21 cellular contexts compared by ENCODE assay signal in genomic region chr12:75767957-75768356, GRCh38.
DNase-seq lines count a peak whose midpoint lies in the region; ATAC-seq, FAIRE-seq and TF ChIP-seq lines count a peak whose summit lies in the region.
"Had no signal": no experiment of that assay in that cellular context is flagged by ENCODE, and none has a peak within 500 bp of the region (broad histone marks: within the 10 kb centered on the region; RNA-seq: fewer than 3 reads in every experiment).

No MANE protein-coding gene starts in this region.

- no peak overlapping the region for H2BK15ac ChIP-seq in mesenchymal stem cell (ENCODE audit: low read depth, poor library complexity, severe bottlenecking)

- no peak overlapping the region for H3K18ac ChIP-seq in mesenchymal stem cell (ENCODE audit: low read depth in 1 of 2, low read length in 2 of 2)

- H3K4me1 Mint-ChIP-seq in WTC11 = peaks cover 53% of the 10 kb centered on the region

- no peak overlapping the region for H4K91ac ChIP-seq in mesenchymal stem cell (ENCODE audit: low read length)

- TF ChIP-seq CTCF in A549 (IDR thresholded peaks at IDR 0.05) = no peak
- no peak for TF ChIP-seq CTCF in WTC11 (IDR thresholded peaks at IDR 0.05)

- no peaks in the 10 kb centered on the region for H3K9me3 ChIP-seq in A549
- H3K9me3 ChIP-seq in mesenchymal stem cell (ENCODE audit: control insufficient read depth, low read length) = no peaks in the 10 kb centered on the region
- H3K9me3 ChIP-seq: BLaER1 treated with 17β-estradiol and CSF1 and Interleukin-3, amounts not matched to agents 10 nM and 100 nM; HAP-1 had no signal

- TF ChIP-seq RAD21 in A549 (conservative IDR thresholded peaks at IDR 0.05 in 1 of 2, IDR thresholded peaks at IDR 0.05 in 1 of 2) = no peak

- CTCF ChIA-PET in A549 (lab: Yijun Ruan, JAX) (interaction anchor here (0.7 to 1.2 kb wide), 3 partner anchors 60 to 241 kb away, joined by 3 read pairs; no protein-coding TSS in a partner anchor), WTC11 (lab: Charles Lee) (no interaction called here)

- no peak for DNase-seq in A549 (ENCODE audit: low read depth in 1 of 2, low spot score in 1 of 2)
- peak; percentile 29 for DNase-seq in H7
- DNase-seq in WTC11 (ENCODE audit: low spot score) = no peak
- DNase-seq in mesenchymal stem cell = no peak
- DNase-seq in MV-4-11 (lab: John Stamatoyannopoulos, UW) = no peak
- no peak for DNase-seq in nucleus accumbens (lab: John Stamatoyannopoulos, UW)
- DNase-seq in hepatic stellate cell (ENCODE audit: low spot score) = no peak
- DNase-seq: 8988T; CD8-positive, alpha-beta T cell; DMS 273 treated with DMSO at 0.1 percent for 48 hours; DND-41; EL; GOT3; KG1 had no signal

- no peak overlapping the region for H3K4me3 ChIP-seq in A549
- H3K4me3 ChIP-seq in H7 (ENCODE audit: insufficient read depth, low read depth, low read length) = no peak overlapping the region
- H3K4me3 ChIP-seq in mesenchymal stem cell (ENCODE audit: insufficient read depth in 1 of 2, low read depth in 1 of 2, low read length in 2 of 2) = no peak overlapping the region
- H3K4me3 ChIP-seq: BLaER1 treated with 17β-estradiol and CSF1 and Interleukin-3, amounts not matched to agents 10 nM and 100 nM; HAP-1 had no signal

- no peak overlapping the region for H2BK5ac ChIP-seq in mesenchymal stem cell (ENCODE audit: low read depth, low read length, poor library complexity, severe bottlenecking)

- H3K23ac ChIP-seq in mesenchymal stem cell (ENCODE audit: low read length in 2 of 2) = no peak overlapping the region

- no peak for FAIRE-seq in A549 (lab: Jason Lieb, UNC)
- FAIRE-seq: GM12891, GM19239, HTR-8/SVneo had no signal

- peaks cover 2% of the 10 kb centered on the region for H3K79me1 ChIP-seq in mesenchymal stem cell (replicated peaks; ENCODE audit: low read length, poor library complexity, severe bottlenecking)

- H3K9me3 Mint-ChIP-seq in WTC11 = no peaks in the 10 kb centered on the region
- H3K9me3 Mint-ChIP-seq: CD8-positive, alpha-beta T cell had no signal

- no peak for TF ChIP-seq EP300 in A549 (IDR thresholded peaks at IDR 0.05)

- H3K36me3 ChIP-seq in H7 (replicated peaks; ENCODE audit: control insufficient read depth, insufficient read depth, low read length) = no peaks in the 10 kb centered on the region
- no peaks in the 10 kb centered on the region for H3K36me3 ChIP-seq in mesenchymal stem cell (ENCODE audit: control insufficient read depth in 1 of 2, insufficient read depth in 2 of 2, low read depth in 1 of 2, low read length in 2 of 2)
- H3K36me3 ChIP-seq: BLaER1 treated with 17β-estradiol and CSF1 and Interleukin-3, amounts not matched to agents 10 nM and 100 nM; HAP-1 had no signal

- no peaks in the 10 kb centered on the region for H3K27me3 Mint-ChIP-seq in WTC11 (ENCODE audit: low read depth)

- peak overlapping the region; percentile 26 for H2AK5ac ChIP-seq in mesenchymal stem cell (ENCODE audit: low read length, severe bottlenecking)

- H3K27me3 ChIP-seq in H7 (ENCODE audit: control insufficient read depth, insufficient read depth, low read length) (no peaks in the 10 kb centered on the region), mesenchymal stem cell (ENCODE audit: control insufficient read depth in 1 of 2, insufficient read depth in 1 of 2, low read length in 2 of 2) (no peaks in the 10 kb centered on the region)
- H3K27me3 ChIP-seq: BLaER1 treated with 17β-estradiol and CSF1 and Interleukin-3, amounts not matched to agents 10 nM and 100 nM had no signal

- H3K4ac ChIP-seq in mesenchymal stem cell (ENCODE audit: low read depth in 1 of 2, low read length in 2 of 2) = no peak overlapping the region

- 92% methylated on average over 2 of the region's 2 CpGs for WGBS in A549 (ENCODE audit: missing lambda C conversion rate)
- WGBS in mesenchymal stem cell = 22% methylated on average over 1 of the region's 2 CpGs

- H2AFZ ChIP-seq in mesenchymal stem cell (ENCODE audit: low read depth, low read length) = no peak overlapping the region

- no peak overlapping the region for H2BK12ac ChIP-seq in mesenchymal stem cell (ENCODE audit: low read length in 2 of 2)

- no peaks in the 10 kb centered on the region for H3K36me3 Mint-ChIP-seq in WTC11
- H3K36me3 Mint-ChIP-seq: CD8-positive, alpha-beta T cell had no signal

- H4K8ac ChIP-seq in mesenchymal stem cell (ENCODE audit: low read length) = no peak overlapping the region

- ATAC-seq in A549 (no peak), WTC11 (peak; percentile 70), HG03521 (IDR thresholded peaks at IDR 0.05; ENCODE audit: unreplicated experiment) (no peak)
- ATAC-seq: CD8-positive, alpha-beta T cell had no signal

- peak overlapping the region; percentile 75 to 91 for H3K27ac ChIP-seq in A549
- no peak overlapping the region for H3K27ac ChIP-seq in mesenchymal stem cell (ENCODE audit: low read length, poor library complexity, severe bottlenecking)
- H3K27ac ChIP-seq: BLaER1 treated with 17β-estradiol and CSF1 and Interleukin-3, amounts not matched to agents 10 nM and 100 nM had no signal

- H3K4me1 ChIP-seq in A549 (peaks cover 41% of the 10 kb centered on the region), mesenchymal stem cell (ENCODE audit: control insufficient read depth, insufficient read depth, low read depth, low read length) (no peaks in the 10 kb centered on the region)

- no peak overlapping the region for H3K14ac ChIP-seq in mesenchymal stem cell (ENCODE audit: low read length in 2 of 2)

- H3K4me2 ChIP-seq in A549 (no peak overlapping the region), mesenchymal stem cell (ENCODE audit: low read length, poor library complexity, severe bottlenecking) (no peak overlapping the region)
- H3K4me2 ChIP-seq: BLaER1 treated with 17β-estradiol and CSF1 and Interleukin-3, amounts not matched to agents 10 nM and 100 nM had no signal

- H3K27ac Mint-ChIP-seq in WTC11 = no peak overlapping the region
- H3K27ac Mint-ChIP-seq: B cell; CD8-positive, alpha-beta T cell had no signal

- POLR2A ChIA-PET in A549 (lab: Yijun Ruan, JAX) (interaction anchor here (2.7 kb wide), 1 partner anchor 263 kb away, joined by 12 read pairs; the partner anchor contains the start of gene PHLDA1), WTC11 (lab: Charles Lee) (no interaction called here)

- H3K9ac ChIP-seq in mesenchymal stem cell (ENCODE audit: low read length) = no peak overlapping the region
- H3K9ac ChIP-seq: BLaER1 treated with 17β-estradiol and CSF1 and Interleukin-3, amounts not matched to agents 10 nM and 100 nM had no signal

- no peak overlapping the region for H2BK120ac ChIP-seq in mesenchymal stem cell (ENCODE audit: low read depth, low read length)

- no peak for TF ChIP-seq POLR2A in A549 (IDR thresholded peaks at IDR 0.05; ENCODE audit: low read length)

- no peak overlapping the region for H3K4me3 Mint-ChIP-seq in WTC11
- H3K4me3 Mint-ChIP-seq: B cell; CD8-positive, alpha-beta T cell had no signal

TF ChIP-seq in A549, 52 proteins besides CTCF, POLR2A, EP300 and RAD21:
- no peak for TF ChIP-seq NR3C1 (IDR thresholded peaks at IDR 0.05)
- no peak for TF ChIP-seq BHLHE40 (IDR thresholded peaks at IDR 0.05; ENCODE audit: low read depth, low read length)
- TF ChIP-seq CBX8 (IDR thresholded peaks at IDR 0.05) = no peak
- no peak for TF ChIP-seq RARB (CRISPR knock-in tag; IDR thresholded peaks at IDR 0.05)
- TF ChIP-seq SMC3 (IDR thresholded peaks at IDR 0.05) = no peak
- no peak for TF ChIP-seq ELK1 (IDR thresholded peaks at IDR 0.05; ENCODE audit: low read depth, low read length)
- no peak for TF ChIP-seq MAX (IDR thresholded peaks at IDR 0.05)

TF ChIP-seq in WTC11, 78 proteins besides CTCF, POLR2A, EP300 and RAD21:
- TF ChIP-seq NR1H2 (CRISPR knock-in tag; IDR thresholded peaks at IDR 0.05) = no peak
- no peak for TF ChIP-seq HMGXB4 (CRISPR knock-in tag; IDR thresholded peaks at IDR 0.05)
- peak; percentile 63; the same call in 1 of the 2 replicates for TF ChIP-seq MAX (CRISPR knock-in tag; IDR thresholded peaks at IDR 0.05)
TF ChIP-seq in WTC11: peak in this region for 1.

Comparison
In these comparisons a context has a peak if more than half of its experiments do, and no peak if none do; other contexts are left out.
1. Of the 8 proteins assayed by ChIP-seq in both WTC11 and A549: peak only in WTC11: MAX; only in A549: none; in both: none; in neither: 7.